In the genomic region with DNA sequence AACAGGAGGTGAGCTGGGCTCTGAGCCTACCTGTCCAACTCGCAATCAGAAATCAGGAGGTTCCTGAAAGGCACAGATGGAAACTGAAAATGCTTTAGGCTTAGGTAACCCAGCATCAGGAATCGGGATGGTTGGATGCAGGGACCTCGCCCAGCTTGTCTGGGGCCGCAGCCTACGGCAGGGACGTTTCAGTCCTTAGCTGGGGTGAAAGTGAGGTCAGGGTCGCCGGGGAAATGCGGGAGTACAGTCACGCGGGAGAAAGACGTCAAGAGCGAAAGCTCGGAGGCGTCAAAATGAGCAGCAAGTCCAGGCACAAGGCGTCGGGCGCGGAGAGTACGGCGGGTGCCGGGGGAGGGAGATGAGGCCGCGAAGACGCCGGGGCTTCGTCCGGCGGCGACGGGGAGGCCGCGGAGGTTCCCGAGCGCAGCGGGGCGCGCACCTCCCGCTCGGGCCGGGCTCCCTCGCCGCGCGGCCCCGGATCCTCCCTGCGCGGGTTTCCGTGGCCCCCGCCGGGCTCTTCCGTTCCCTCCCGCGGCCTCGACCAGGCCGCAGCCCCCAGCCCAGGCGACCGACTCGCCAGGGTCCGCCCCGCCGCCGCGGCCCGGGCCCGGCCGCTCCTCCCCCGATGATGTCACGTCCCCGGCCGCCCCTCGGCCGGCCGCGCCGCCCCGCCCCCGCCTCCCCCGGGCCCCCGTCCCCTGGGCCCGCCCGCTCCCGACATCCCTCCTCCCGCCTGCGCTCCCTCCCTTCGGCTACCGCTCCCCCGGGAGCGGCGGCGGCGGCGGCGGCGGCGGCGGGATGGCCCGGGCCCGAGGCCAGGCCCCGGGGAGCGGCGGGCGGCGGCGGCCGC, we compare ENCODE assay signal across 8 cellular contexts. TPM values are rescaled to one million over a fixed set of nuclear protein-coding genes. Genes with fewer than 3 reads are reported as not detected.
DNase-seq lines count a peak whose midpoint lies in the region; ATAC-seq and TF ChIP-seq lines count a peak whose summit lies in the region.

A gene with protein sequence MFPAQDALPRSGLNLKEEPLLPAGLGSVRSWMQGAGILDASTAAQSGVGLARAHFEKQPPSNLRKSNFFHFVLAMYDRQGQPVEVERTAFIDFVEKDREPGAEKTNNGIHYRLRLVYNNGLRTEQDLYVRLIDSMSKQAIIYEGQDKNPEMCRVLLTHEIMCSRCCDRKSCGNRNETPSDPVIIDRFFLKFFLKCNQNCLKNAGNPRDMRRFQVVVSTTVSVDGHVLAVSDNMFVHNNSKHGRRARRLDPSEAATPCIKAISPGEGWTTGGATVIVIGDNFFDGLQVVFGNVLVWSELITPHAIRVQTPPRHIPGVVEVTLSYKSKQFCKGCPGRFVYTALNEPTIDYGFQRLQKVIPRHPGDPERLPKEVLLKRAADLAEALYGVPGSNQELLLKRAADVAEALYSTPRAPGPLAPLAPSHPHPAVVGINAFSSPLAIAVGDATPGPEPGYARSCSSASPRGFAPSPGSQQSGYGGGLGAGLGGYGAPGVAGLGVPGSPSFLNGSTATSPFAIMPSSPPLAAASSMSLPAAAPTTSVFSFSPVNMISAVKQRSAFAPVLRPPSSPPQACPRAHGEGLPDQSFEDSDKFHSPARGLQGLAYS (plus strand): TSS at position 745 of the 850 bp plus-strand sequence. CDS start 866 bp downstream, outside the sequence.

- no peaks in the 10 kb centered on the region for H3K79me1 ChIP-seq in mesenchymal stem cell (replicated peaks; ENCODE audit: low read length, poor library complexity, severe bottlenecking)

- H3K18ac ChIP-seq in mesenchymal stem cell (ENCODE audit: low read depth in 1 of 2, low read length in 2 of 2): no peak within 1 kb of the TSS

- no peaks in the 10 kb centered on the region for H3K4me1 ChIP-seq in BE2C
- H3K4me1 ChIP-seq in ectodermal cell (ENCODE audit: control insufficient read depth, insufficient read depth, low read length): peaks cover 11% of the 10 kb centered on the region
- H3K4me1 ChIP-seq in mesenchymal stem cell (ENCODE audit: control insufficient read depth, insufficient read depth, low read depth, low read length): peaks cover 10% of the 10 kb centered on the region
- H3K4me1 ChIP-seq in suprapubic skin: peaks cover 18% of the 10 kb centered on the region

- no peak within 1 kb of the TSS for H3K9ac ChIP-seq in mesenchymal stem cell (ENCODE audit: low read length)

- H2BK120ac ChIP-seq in mesenchymal stem cell (ENCODE audit: low read depth, low read length): no peak within 1 kb of the TSS

- no peak for TF ChIP-seq CTCF in BE2C (IDR thresholded peaks at IDR 0.05; ENCODE audit: low read depth, low read length)
- TF ChIP-seq CTCF in WI38 (IDR thresholded peaks at IDR 0.05; ENCODE audit: low read depth, low read length): no peak
- TF ChIP-seq CTCF in suprapubic skin (IDR thresholded peaks at IDR 0.05): no peak

- H2AK5ac ChIP-seq in mesenchymal stem cell (ENCODE audit: low read length, severe bottlenecking): no peak within 1 kb of the TSS

- peak within 1 kb of the TSS; percentile 90 for H2AFZ ChIP-seq in mesenchymal stem cell (ENCODE audit: low read depth, low read length)

- H3K4ac ChIP-seq in mesenchymal stem cell (ENCODE audit: low read depth in 1 of 2, low read length in 2 of 2): no peak within 1 kb of the TSS

- no peaks in the 10 kb centered on the region for H3K36me3 ChIP-seq in BE2C
- no peaks in the 10 kb centered on the region for H3K36me3 ChIP-seq in ectodermal cell (ENCODE audit: control insufficient read depth, insufficient read depth, low read length)
- no peaks in the 10 kb centered on the region for H3K36me3 ChIP-seq in mesenchymal stem cell (ENCODE audit: control insufficient read depth in 1 of 2, insufficient read depth in 2 of 2, low read depth in 1 of 2, low read length in 2 of 2)
- H3K36me3 ChIP-seq in suprapubic skin: no peaks in the 10 kb centered on the region

- H3K27me3 ChIP-seq in BE2C (peaks cover 19% of the 10 kb centered on the region), ectodermal cell (ENCODE audit: control insufficient read depth, insufficient read depth, low read length, poor library complexity, severe bottlenecking) (peaks cover 91% of the 10 kb centered on the region), mesenchymal stem cell (ENCODE audit: control insufficient read depth in 1 of 2, insufficient read depth in 1 of 2, low read length in 2 of 2) (peaks cover 83 to 84% of the 10 kb centered on the region in 2 experiments), suprapubic skin (peaks cover 35% of the 10 kb centered on the region)

- no peak for TF ChIP-seq POLR2A in suprapubic skin (IDR thresholded peaks at IDR 0.05)

- H3K27ac ChIP-seq in ectodermal cell (ENCODE audit: insufficient read depth, low read depth, low read length, poor library complexity, severe bottlenecking) (no peak within 1 kb of the TSS), mesenchymal stem cell (ENCODE audit: low read length, poor library complexity, severe bottlenecking) (no peak within 1 kb of the TSS), suprapubic skin (peak within 1 kb of the TSS; percentile 69)

- H3K4me3 ChIP-seq in BE2C (ENCODE audit: low read depth, low read length) (peak within 1 kb of the TSS; percentile 28), WI38 (ENCODE audit: low read depth, low read length) (peak within 1 kb of the TSS; percentile 18), ectodermal cell (ENCODE audit: insufficient read depth, low read depth, low read length) (peak within 1 kb of the TSS; percentile 34), mesenchymal stem cell (ENCODE audit: insufficient read depth in 1 of 2, low read depth in 1 of 2, low read length in 2 of 2) (peak within 1 kb of the TSS; percentile 39 to 54), suprapubic skin (peak within 1 kb of the TSS; percentile 60)

- peak within 1 kb of the TSS; percentile 67 for H3K4me2 ChIP-seq in mesenchymal stem cell (ENCODE audit: low read length, poor library complexity, severe bottlenecking)

- no peak for TF ChIP-seq EP300 in suprapubic skin (IDR thresholded peaks at IDR 0.05)

- no peaks in the 10 kb centered on the region for H3K9me3 ChIP-seq in BE2C
- H3K9me3 ChIP-seq in ectodermal cell (ENCODE audit: control insufficient read depth, low read length): no peaks in the 10 kb centered on the region
- H3K9me3 ChIP-seq in mesenchymal stem cell (ENCODE audit: control insufficient read depth, low read length): no peaks in the 10 kb centered on the region
- no peaks in the 10 kb centered on the region for H3K9me3 ChIP-seq in suprapubic skin

- H3K23ac ChIP-seq in mesenchymal stem cell (ENCODE audit: low read length in 2 of 2): peak within 1 kb of the TSS in 1 of 2 experiments; percentile 93

- ATAC-seq in HG02798 (IDR thresholded peaks at IDR 0.05; ENCODE audit: poor library complexity, unreplicated experiment): peak; percentile 27
- ATAC-seq in HG02678 (IDR thresholded peaks at IDR 0.05; ENCODE audit: unreplicated experiment): no peak

- 2% methylated on average over 101 to 106 of the region's 106 CpGs for WGBS in ectodermal cell, 2 experiments
- 2% methylated on average over 16 of the region's 106 CpGs for WGBS in mesenchymal stem cell
- 15% methylated on average over 15 of the region's 106 CpGs for WGBS in suprapubic skin

- DNase-seq in BE2C (peak; percentile 45), mesenchymal stem cell (peak; percentile 26), suprapubic skin (ENCODE audit: low spot score in 2 of 2) (peak; percentile 68 to 80)
- DNase-seq in effector CD4-positive, alpha-beta T cell: no peak

- no peak within 1 kb of the TSS for H3K14ac ChIP-seq in mesenchymal stem cell (ENCODE audit: low read length in 2 of 2)

- no peak within 1 kb of the TSS for H2BK5ac ChIP-seq in mesenchymal stem cell (ENCODE audit: low read depth, low read length, poor library complexity, severe bottlenecking)

- peak within 1 kb of the TSS in 1 of 2 experiments; percentile 24 for H2BK12ac ChIP-seq in mesenchymal stem cell (ENCODE audit: low read length in 2 of 2)

- H4K8ac ChIP-seq in mesenchymal stem cell (ENCODE audit: low read length): peak within 1 kb of the TSS; percentile 56

- no peak within 1 kb of the TSS for H2BK15ac ChIP-seq in mesenchymal stem cell (ENCODE audit: low read depth, poor library complexity, severe bottlenecking)

- no peak within 1 kb of the TSS for H4K91ac ChIP-seq in mesenchymal stem cell (ENCODE audit: low read length)

RNA-seq across cellular contexts. Expression of the gene that starts here (rescaled TPM):
- polyA plus RNA-seq in BE2C (2012; ENCODE audit: insufficient read depth, insufficient read length, low read depth): 1.7 TPM
- polyA plus RNA-seq in ectodermal cell (2013, experiment 1 of 4): 6.6 TPM
- 7.2 TPM for polyA plus RNA-seq in ectodermal cell (2013, experiment 2 of 4)
- 7.8 TPM for polyA plus RNA-seq in ectodermal cell (2013, experiment 3 of 4)
- 9.7 TPM for polyA plus RNA-seq in ectodermal cell (2013, experiment 4 of 4)
- 2.1 TPM for polyA plus RNA-seq in mesenchymal stem cell (2013, experiment 1 of 2)
- polyA plus RNA-seq in mesenchymal stem cell (2013, experiment 2 of 2): 0.47 TPM
- 10 to 100 TPM in 1 of 4 donors, 1 to 10 TPM in 3; 5.9 to 12.6 (median 6.3) TPM for total RNA-seq in suprapubic skin
